Comparison of ENCODE assay signal across 35 cellular contexts in the genomic region with DNA sequence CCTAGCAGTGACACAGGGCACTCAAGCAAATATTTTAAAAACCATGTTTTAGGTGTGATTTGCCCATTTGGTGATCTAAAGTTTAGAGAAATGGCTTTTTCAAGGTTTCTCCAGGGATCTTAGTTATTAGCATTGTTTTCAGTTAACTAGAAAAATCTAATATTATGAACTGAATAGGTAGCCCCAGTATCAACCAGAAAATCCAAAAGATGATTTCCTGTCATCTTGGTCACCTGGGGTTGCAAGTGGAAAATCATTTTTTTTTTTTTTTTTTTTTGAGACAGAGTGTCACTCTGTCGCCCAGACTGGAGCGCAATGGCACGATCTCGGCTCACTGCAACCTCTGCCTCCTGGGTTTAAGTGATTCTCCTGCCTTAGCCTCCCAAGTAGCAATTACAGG.
"Had no signal": no experiment of that assay in that cellular context is flagged by ENCODE, and none has a peak within 500 bp of the region (broad histone marks: within the 10 kb centered on the region; RNA-seq: fewer than 3 reads in every experiment).

No MANE protein-coding gene starts in this region.

- H3K27ac ChIP-seq: ascending aorta, cardiac muscle cell, VCaP had no signal

- H3K4me3 ChIP-seq: ascending aorta, cardiac muscle cell had no signal

- H3K4me1 Mint-ChIP-seq: activated B cell treated with CpG ODN at 0.5 μM for 24 hours; activated CD4-positive, alpha-beta T cell treated with anti-CD3 and anti-CD28 coated beads, Interleukin-2, amount 10 ng/mL, durations not matched to agents 24 days and 14 days; activated naive CD4-positive, alpha-beta T cell treated with anti-CD3 and anti-CD28 coated beads, Interleukin-2, amount 50 U/mL, for 24 hours; activated naive CD8-positive, alpha-beta T cell treated with anti-CD3 and anti-CD28 coated beads, Interleukin-2, amount 10 ng/mL, durations not matched to agents 7 days and 5 days; activated naive CD8-positive, alpha-beta T cell treated with anti-CD3 and anti-CD28 coated beads, Interleukin-2, amount 50 U/mL, for 24 hours; activated T-helper 17 cell treated with anti-CD3 and anti-CD28 coated beads, Interleukin-2, amount 50 U/mL, for 72 hours; brain; central memory CD8-positive, alpha-beta T cell had no signal

- H3K36me3 Mint-ChIP-seq: activated naive CD8-positive, alpha-beta T cell; activated naive CD8-positive, alpha-beta T cell treated with anti-CD3 and anti-CD28 coated beads, Interleukin-2, amount 10 ng/mL, durations not matched to agents 7 days and 5 days; brain had no signal

- H3K27me3 Mint-ChIP-seq: activated B cell treated with CpG ODN at 0.5 μM for 24 hours; activated CD4-positive, alpha-beta T cell treated with anti-CD3 and anti-CD28 coated beads, Interleukin-2, amount 10 ng/mL, durations not matched to agents 24 days and 14 days; activated naive CD8-positive, alpha-beta T cell treated with anti-CD3 and anti-CD28 coated beads, Interleukin-2, amount 10 ng/mL, durations not matched to agents 7 days and 5 days; activated naive CD8-positive, alpha-beta T cell treated with anti-CD3 and anti-CD28 coated beads, Interleukin-2, amount 50 U/mL, for 24 hours; central memory CD8-positive, alpha-beta T cell had no signal

- H3K36me3 ChIP-seq: ascending aorta, cardiac muscle cell had no signal

- H3K27ac Mint-ChIP-seq: activated B cell treated with CpG ODN at 0.5 μM for 24 hours; activated CD4-positive, alpha-beta memory T cell treated with anti-CD3 and anti-CD28 coated beads for 36 hours; activated CD4-positive, alpha-beta T cell treated with anti-CD3 and anti-CD28 coated beads, Interleukin-2, amount 10 ng/mL, durations not matched to agents 24 days and 14 days; activated CD8-positive, alpha-beta T cell treated with anti-CD3 and anti-CD28 coated beads for 36 hours; activated naive CD4-positive, alpha-beta T cell treated with anti-CD3 and anti-CD28 coated beads for 36 hours; activated naive CD4-positive, alpha-beta T cell treated with anti-CD3 and anti-CD28 coated beads, Interleukin-2, amount 50 U/mL, for 24 hours; activated naive CD8-positive, alpha-beta T cell; activated naive CD8-positive, alpha-beta T cell treated with anti-CD3 and anti-CD28 coated beads, Interleukin-2, amount 10 ng/mL, durations not matched to agents 7 days and 5 days; activated naive CD8-positive, alpha-beta T cell treated with anti-CD3 and anti-CD28 coated beads, Interleukin-2, amount 50 U/mL, for 24 hours; activated T-cell treated with anti-CD3 and anti-CD28 coated beads, Interleukin-2, amount 50 U/mL, for 72 hours; activated T-helper 1 cell treated with anti-CD3 and anti-CD28 coated beads, Interleukin-12 subunit alpha, Interleukin-12 subunit beta, Interleukin-2, Interleukin-4 antibody, amounts not matched to agents 30 ng/mL and 10 ng/mL and 1 ng/mL, durations not matched to agents 14 hours and 24 hours and 36 hours; activated T-helper 17 cell treated with anti-CD3 and anti-CD28 coated beads, Interleukin-2, amount 50 U/mL, for 72 hours; brain; T-helper 2 cell treated with Interferon-gamma antibody and Interleukin-4, amounts not matched to agents 5 μg/mL and 100 μg/mL, for 36 hours had no signal

- ATAC-seq: activated CD8-positive, alpha-beta T cell treated with anti-CD3 and anti-CD28 coated beads for 36 hours; activated naive CD8-positive, alpha-beta T cell treated with anti-CD3 and anti-CD28 coated beads, Interleukin-2, amount 50 U/mL, for 24 hours; activated T-cell treated with anti-CD3 and anti-CD28 coated beads, Interleukin-2, amount 50 U/mL, for 4 hours; activated T-cell treated with anti-CD3 and anti-CD28 coated beads, Interleukin-2, amount 50 U/mL, for 72 hours; activated T-helper 17 cell treated with anti-CD3 and anti-CD28 coated beads, Interleukin-2, amount 50 U/mL, for 72 hours had no signal

- DNase-seq: activated B cell treated with CpG ODN at 0.5 μM for 24 hours; activated CD4-positive, alpha-beta memory T cell treated with anti-CD3 and anti-CD28 coated beads for 36 hours; activated CD4-positive, alpha-beta T cell treated with anti-CD3 and anti-CD28 coated beads for 4 hours; activated CD4-positive, alpha-beta T cell treated with anti-CD3 and anti-CD28 coated beads, Interleukin-2, amount 10 ng/mL, durations not matched to agents 24 days and 14 days; activated CD4-positive, alpha-beta T cell treated with anti-CD3 and anti-CD28 coated beads, Interleukin-2, amount 50 U/mL, for 1 hour; activated CD4-positive, alpha-beta T cell treated with anti-CD3 and anti-CD28 coated beads, Interleukin-2, amount 50 U/mL, for 4 hours; activated CD4-positive, CD25-positive, alpha-beta regulatory T cell treated with anti-CD3 and anti-CD28 coated beads, Interleukin-2, amount 50 U/mL, for 72 hours; activated CD8-positive, alpha-beta memory T cell treated with anti-CD3 and anti-CD28 coated beads, Interleukin-2, amount 50 U/mL, for 4 hours; activated CD8-positive, alpha-beta T cell treated with anti-CD3 and anti-CD28 coated beads for 36 hours; activated effector memory CD4-positive, alpha-beta T cell treated with anti-CD3 and anti-CD28 coated beads, Interleukin-2, amount 50 U/mL, for 16 hours; activated gamma-delta T cell treated with Interleukin-2 at 50 U/mL for 16 hours; activated naive CD4-positive, alpha-beta T cell; activated naive CD4-positive, alpha-beta T cell treated with anti-CD3 and anti-CD28 coated beads for 36 hours; activated naive CD8-positive, alpha-beta T cell treated with anti-CD3 and anti-CD28 coated beads, Interleukin-2, amount 10 ng/mL, durations not matched to agents 7 days and 5 days; activated naive CD8-positive, alpha-beta T cell treated with anti-CD3 and anti-CD28 coated beads, Interleukin-2, amount 50 U/mL, for 24 hours; activated T-cell treated with anti-CD3 and anti-CD28 coated beads for 4 hours; activated T-cell treated with anti-CD3 and anti-CD28 coated beads, Interleukin-2, amount 50 U/mL, for 1 hour; activated T-cell treated with anti-CD3 and anti-CD28 coated beads, Interleukin-2, amount 50 U/mL, for 4 hours; activated T-cell treated with anti-CD3 and anti-CD28 coated beads, Interleukin-2, amount 50 U/mL, for 72 hours; amygdala; anterior cingulate cortex; caudate nucleus; cerebellar nuclear complex; T-helper 2 cell; T-helper 9 cell had no signal

- H3K9me3 ChIP-seq: ascending aorta had no signal

- H3K4me1 ChIP-seq: ascending aorta had no signal

- H3K27me3 ChIP-seq: ascending aorta, cardiac muscle cell had no signal

- H3K4me3 Mint-ChIP-seq: activated B cell treated with CpG ODN at 0.5 μM for 24 hours; activated CD4-positive, alpha-beta memory T cell treated with anti-CD3 and anti-CD28 coated beads for 36 hours; activated CD4-positive, alpha-beta T cell treated with anti-CD3 and anti-CD28 coated beads, Interleukin-2, amount 10 ng/mL, durations not matched to agents 24 days and 14 days; activated CD8-positive, alpha-beta T cell treated with anti-CD3 and anti-CD28 coated beads for 36 hours; activated naive CD4-positive, alpha-beta T cell treated with anti-CD3 and anti-CD28 coated beads for 36 hours; activated naive CD4-positive, alpha-beta T cell treated with anti-CD3 and anti-CD28 coated beads, Interleukin-2, amount 50 U/mL, for 24 hours; activated naive CD8-positive, alpha-beta T cell; activated naive CD8-positive, alpha-beta T cell treated with anti-CD3 and anti-CD28 coated beads, Interleukin-2, amount 10 ng/mL, durations not matched to agents 7 days and 5 days; activated naive CD8-positive, alpha-beta T cell treated with anti-CD3 and anti-CD28 coated beads, Interleukin-2, amount 50 U/mL, for 24 hours; activated T-cell treated with anti-CD3 and anti-CD28 coated beads, Interleukin-2, amount 50 U/mL, for 4 hours; activated T-cell treated with anti-CD3 and anti-CD28 coated beads, Interleukin-2, amount 50 U/mL, for 72 hours; activated T-helper 1 cell treated with anti-CD3 and anti-CD28 coated beads, Interleukin-12 subunit alpha, Interleukin-12 subunit beta, Interleukin-2, Interleukin-4 antibody, amounts not matched to agents 30 ng/mL and 10 ng/mL and 1 ng/mL, durations not matched to agents 14 hours and 24 hours and 36 hours; activated T-helper 17 cell treated with anti-CD3 and anti-CD28 coated beads, Interleukin-2, amount 50 U/mL, for 72 hours; brain; central memory CD8-positive, alpha-beta T cell; T-helper 2 cell treated with Interferon-gamma antibody and Interleukin-4, amounts not matched to agents 5 μg/mL and 100 μg/mL, for 36 hours had no signal
